Comparison of ENCODE assay signal across 24 cellular contexts in genomic region chr21:23936991-23937390, GRCh38.
"Had no signal": no experiment of that assay in that cellular context is flagged by ENCODE, and none has a peak within 500 bp of the region (broad histone marks: within the 10 kb centered on the region; RNA-seq: fewer than 3 reads in every experiment).

No MANE protein-coding gene starts in this region.

- H3K36me3 Mint-ChIP-seq: activated naive CD8-positive, alpha-beta T cell had no signal

- H3K9me3 ChIP-seq: esophagus muscularis mucosa, gastrocnemius medialis had no signal

- H3K4me1 Mint-ChIP-seq: activated T-helper 17 cell treated with anti-CD3 and anti-CD28 coated beads, Interleukin-2, amount 50 U/mL, for 72 hours; T-helper 17 cell had no signal

- H3K4me3 Mint-ChIP-seq: activated CD8-positive, alpha-beta T cell treated with anti-CD3 and anti-CD28 coated beads for 36 hours; activated naive CD8-positive, alpha-beta T cell; activated T-cell treated with anti-CD3 and anti-CD28 coated beads, Interleukin-2, amount 50 U/mL, for 4 hours; activated T-helper 17 cell treated with anti-CD3 and anti-CD28 coated beads, Interleukin-2, amount 50 U/mL, for 72 hours; effector memory CD8-positive, alpha-beta T cell; T-helper 17 cell; T-helper 2 cell treated with Interferon-gamma antibody and Interleukin-4, amounts not matched to agents 5 μg/mL and 100 μg/mL, for 36 hours had no signal

- H3K4me1 ChIP-seq: esophagus muscularis mucosa, foreskin keratinocyte, gastrocnemius medialis had no signal

- DNase-seq: activated CD4-positive, alpha-beta T cell treated with anti-CD3 and anti-CD28 coated beads for 48 hours; activated CD4-positive, alpha-beta T cell treated with anti-CD3 and anti-CD28 coated beads, Interleukin-2, amount 50 U/mL, for 1 hour; activated CD4-positive, alpha-beta T cell treated with anti-CD3 and anti-CD28 coated beads, Interleukin-2, amount 50 U/mL, for 48 hours; activated CD8-positive, alpha-beta memory T cell treated with anti-CD3 and anti-CD28 coated beads for 24 hours; activated effector memory CD4-positive, alpha-beta T cell treated with Interleukin-2 at 50 U/mL for 16 hours; activated gamma-delta T cell treated with Interleukin-2 at 50 U/mL for 16 hours; activated naive CD4-positive, alpha-beta T cell treated with anti-CD3 and anti-CD28 coated beads, Interleukin-2, amount 50 U/mL, for 16 hours; activated naive CD4-positive, alpha-beta T cell treated with Interleukin-2 at 50 U/mL for 16 hours; activated T-cell treated with anti-CD3 and anti-CD28 coated beads, Interleukin-2, amount 50 U/mL, for 4 hours; brain microvascular endothelial cell; cortex of kidney; dermis blood vessel endothelial cell; effector CD4-positive, alpha-beta T cell; effector memory CD8-positive, alpha-beta T cell; foreskin keratinocyte; gastrocnemius medialis; glutamatergic neuron; T-helper 1 cell; T-helper 17 cell had no signal

- H3K27me3 ChIP-seq: brain microvascular endothelial cell, esophagus muscularis mucosa, foreskin keratinocyte, gastrocnemius medialis had no signal

- H3K9me3 Mint-ChIP-seq: activated CD8-positive, alpha-beta T cell treated with anti-CD3 and anti-CD28 coated beads for 36 hours; activated T-cell treated with anti-CD3 and anti-CD28 coated beads, Interleukin-2, amount 50 U/mL, for 4 hours; activated T-helper 17 cell treated with anti-CD3 and anti-CD28 coated beads, Interleukin-2, amount 50 U/mL, for 72 hours; effector memory CD8-positive, alpha-beta T cell; T-helper 2 cell treated with Interferon-gamma antibody and Interleukin-4, amounts not matched to agents 5 μg/mL and 100 μg/mL, for 36 hours had no signal

- H3K36me3 ChIP-seq: brain microvascular endothelial cell, esophagus muscularis mucosa, gastrocnemius medialis had no signal

- ATAC-seq: activated CD8-positive, alpha-beta T cell treated with anti-CD3 and anti-CD28 coated beads for 36 hours; activated T-cell treated with anti-CD3 and anti-CD28 coated beads, Interleukin-2, amount 50 U/mL, for 4 hours; activated T-helper 17 cell treated with anti-CD3 and anti-CD28 coated beads, Interleukin-2, amount 50 U/mL, for 72 hours; effector memory CD8-positive, alpha-beta T cell; foreskin keratinocyte; gastrocnemius medialis; T-helper 17 cell had no signal

- H3K27ac Mint-ChIP-seq: activated CD8-positive, alpha-beta T cell treated with anti-CD3 and anti-CD28 coated beads for 36 hours; activated naive CD8-positive, alpha-beta T cell; activated T-helper 17 cell treated with anti-CD3 and anti-CD28 coated beads, Interleukin-2, amount 50 U/mL, for 72 hours; effector memory CD8-positive, alpha-beta T cell; T-helper 17 cell; T-helper 2 cell treated with Interferon-gamma antibody and Interleukin-4, amounts not matched to agents 5 μg/mL and 100 μg/mL, for 36 hours had no signal

- H3K27ac ChIP-seq: brain microvascular endothelial cell, esophagus muscularis mucosa, foreskin keratinocyte, gastrocnemius medialis had no signal

- H3K4me3 ChIP-seq: esophagus muscularis mucosa, gastrocnemius medialis had no signal

- H3K27me3 Mint-ChIP-seq: activated CD8-positive, alpha-beta T cell treated with anti-CD3 and anti-CD28 coated beads for 36 hours; effector memory CD8-positive, alpha-beta T cell had no signal
